In the genomic region with DNA sequence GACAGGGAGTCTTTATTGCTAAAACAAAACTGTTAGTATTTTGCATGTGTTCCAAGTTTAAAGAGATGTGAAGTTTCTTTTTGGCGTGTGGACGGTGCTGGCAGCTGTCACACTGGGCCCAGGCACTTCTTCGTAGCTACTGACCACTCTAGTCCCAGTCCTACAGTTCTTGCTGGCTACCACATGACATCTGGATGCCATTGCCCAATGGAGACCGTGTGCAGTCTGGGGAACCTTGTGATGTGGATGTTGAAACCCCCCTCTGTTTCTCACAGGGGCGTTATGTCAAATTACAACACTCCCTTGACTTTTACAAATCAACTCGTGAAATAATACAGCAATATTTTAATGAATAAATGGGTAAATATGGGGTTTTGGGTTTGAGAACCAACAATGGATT, we compare ENCODE assay signal across 8 cellular contexts. TPM values are rescaled to one million over a fixed set of nuclear protein-coding genes. Genes with fewer than 3 reads are reported as not detected.
DNase-seq lines count a peak whose midpoint lies in the region; ATAC-seq and TF ChIP-seq lines count a peak whose summit lies in the region.

No MANE protein-coding gene starts in this region.

- H3K4me3 Mint-ChIP-seq in activated T-cell treated with anti-CD3 and anti-CD28 coated beads, Interleukin-2, amount 50 U/mL, for 4 hours = peak overlapping the region; percentile 98

- no peak for ATAC-seq in activated T-cell treated with anti-CD3 and anti-CD28 coated beads, Interleukin-2, amount 50 U/mL, for 4 hours
- ATAC-seq in HG02885 (IDR thresholded peaks at IDR 0.05; ENCODE audit: poor library complexity, unreplicated experiment) = peak; percentile 23
- ATAC-seq in sciatic nerve = peak; percentile 74

- no peaks in the 10 kb centered on the region for H3K9me3 ChIP-seq in fibroblast of lung (ENCODE audit: control insufficient read depth, insufficient read depth, low read depth, low read length)

- no peaks in the 10 kb centered on the region for H3K27me3 ChIP-seq in fibroblast of lung (ENCODE audit: control insufficient read depth, insufficient read depth, low read length)

- no peak for TF ChIP-seq CTCF in fibroblast of lung (conservative IDR thresholded peaks at IDR 0.05 in 1 of 2, IDR thresholded peaks at IDR 0.05 in 1 of 2; ENCODE audit: low read depth in 1 of 2, low read length in 2 of 2)

- H3K36me3 ChIP-seq in fibroblast of lung (ENCODE audit: control insufficient read depth, insufficient read depth, low read length) = no peaks in the 10 kb centered on the region

- peaks cover 7% of the 10 kb centered on the region for H3K4me1 ChIP-seq in fibroblast of lung (ENCODE audit: control insufficient read depth, extremely low read depth, insufficient read depth, low read length)

- in situ Hi-C loops in SK-MEL-5 (cut with HindIII; ENCODE audit: low pct_unique_long_range_greater_than_20kb, low sequenced_read_pairs) = no loop called here

- H3K9me3 Mint-ChIP-seq in activated T-cell treated with anti-CD3 and anti-CD28 coated beads, Interleukin-2, amount 50 U/mL, for 4 hours = no peaks in the 10 kb centered on the region

- H3K79me2 ChIP-seq in fibroblast of lung (ENCODE audit: control insufficient read depth, insufficient read depth, low read length) = peaks cover 27% of the 10 kb centered on the region

- no peak overlapping the region for H2AFZ ChIP-seq in fibroblast of lung (ENCODE audit: low read length)

- DNase-seq in activated T-cell treated with anti-CD3 and anti-CD28 coated beads, Interleukin-2, amount 50 U/mL, for 4 hours = no peak
- no peak for DNase-seq in activated T-cell treated with anti-CD3 and anti-CD28 coated beads, Interleukin-2, amount 50 U/mL, for 1 hour
- DNase-seq in SK-MEL-5 (ENCODE audit: low read depth, low spot score) (peak; percentile 77), fibroblast of lung (ENCODE audit: low read depth in 2 of 2) (peak in 1 of 2 donors; percentile 77), sciatic nerve (ENCODE audit: low spot score) (peak; percentile 68), NCI-H69 (lab: John Stamatoyannopoulos, UW) (no peak), NCI-H526 (lab: John Stamatoyannopoulos, UW) (no peak)

- H3K4me2 ChIP-seq in fibroblast of lung (ENCODE audit: extremely low read depth, insufficient read depth, low read length) = peak overlapping the region; percentile 89

- H3K4me1 Mint-ChIP-seq in activated T-cell treated with anti-CD3 and anti-CD28 coated beads, Interleukin-2, amount 50 U/mL, for 4 hours (ENCODE audit: low read depth) = peaks cover 32% of the 10 kb centered on the region

- peak overlapping the region; percentile 95 for H3K27ac ChIP-seq in fibroblast of lung (ENCODE audit: insufficient read depth, low read length)

- peak overlapping the region; percentile 45 to 79 (median 66) for H3K4me3 ChIP-seq in fibroblast of lung (replicated peaks in 1 of 4; ENCODE audit: control extremely low read depth in 1 of 4, insufficient read depth in 1 of 4, low read depth in 3 of 4, low read length in 4 of 4)

- H3K27me3 Mint-ChIP-seq in activated T-cell treated with anti-CD3 and anti-CD28 coated beads, Interleukin-2, amount 50 U/mL, for 4 hours (ENCODE audit: low read depth) = no peaks in the 10 kb centered on the region

- peak overlapping the region; percentile 16 for H3K9ac ChIP-seq in fibroblast of lung (ENCODE audit: insufficient read depth, low read length)

- no peaks in the 10 kb centered on the region for H4K20me1 ChIP-seq in fibroblast of lung (ENCODE audit: control insufficient read depth, extremely low read depth, insufficient read depth, low read length)

- peaks cover 6% of the 10 kb centered on the region for H3K36me3 Mint-ChIP-seq in activated T-cell treated with anti-CD3 and anti-CD28 coated beads, Interleukin-2, amount 50 U/mL, for 4 hours (ENCODE audit: insufficient read depth)

- intact Hi-C loops in sciatic nerve (cut with DNase I) = no loop called here

RNA-seq across cellular contexts. Expression of a gene that starts 1.1 kb away (rescaled TPM):
- total RNA-seq in activated T-cell treated with anti-CD3 and anti-CD28 coated beads, Interleukin-2, amount 50 U/mL, for 4 hours = 10 to 100 TPM; 20.7 to 21.1 (median 21.0) TPM
- 97.5 and 103 TPM in 2 replicates for total RNA-seq in SK-MEL-5 (2014; rRNA removed; shearing (Covaris generic))
- polyA plus RNA-seq in SK-MEL-5 (2015; cell fraction: cytosol; rRNA removed) = 40.0 and 46.9 TPM in 2 replicates
- polyA plus RNA-seq in SK-MEL-5 (2015; cell fraction: nucleus; rRNA removed) = 36.5 and 40.3 TPM in 2 replicates
- total RNA-seq in fibroblast of lung (46.0 and 46.6 TPM in 2 replicates), sciatic nerve (56.4 TPM)
- 21.6 and 23.7 TPM in 2 replicates for polyA plus RNA-seq in fibroblast of lung
- 18.3 and 20.9 TPM in 2 replicates for polyA plus RNA-seq in fibroblast of lung (2012)
- 25.1 and 28.7 TPM in 2 replicates for polyA minus RNA-seq in fibroblast of lung (ENCODE audit: low replicate concordance)

Comparison
In these comparisons a context has a peak if more than half of its experiments do, and no peak if none do; other contexts are left out.
1. ATAC-seq: peak in HG02885 (single experiment) and sciatic nerve (single experiment); none in activated T-cell treated with anti-CD3 and anti-CD28 coated beads, Interleukin-2, amount 50 U/mL, for 4 hours (0 of 2).
2. DNase-seq: peak in SK-MEL-5 (single experiment) and sciatic nerve (single experiment); none in activated T-cell treated with anti-CD3 and anti-CD28 coated beads, Interleukin-2, amount 50 U/mL, for 4 hours (single experiment), activated T-cell treated with anti-CD3 and anti-CD28 coated beads, Interleukin-2, amount 50 U/mL, for 1 hour (single experiment), NCI-H69 (single experiment) and NCI-H526 (0 of 2).